In genomic region chr15:61175024-61175423, GRCh38 we compare ENCODE assay signal across 21 cellular contexts. TPM values are rescaled to one million over a fixed set of nuclear protein-coding genes. Genes with fewer than 3 reads are reported as not detected.
A peak's percentile ranks its signal among the peaks of the same experiment; 100 is the strongest.
DNase-seq lines count a peak whose midpoint lies in the region; ATAC-seq and TF ChIP-seq lines count a peak whose summit lies in the region.
"Had no signal": no experiment of that assay in that cellular context is flagged by ENCODE, and none has a peak within 500 bp of the region (broad histone marks: within the 10 kb centered on the region; RNA-seq: fewer than 3 reads in every experiment).

No MANE protein-coding gene starts in this region.

- no peaks in the 10 kb centered on the region for H3K9me2 ChIP-seq in SK-N-SH

- H3K4me1 ChIP-seq in cardiac muscle cell (ENCODE audit: low read depth) (no peaks in the 10 kb centered on the region), SK-N-SH (ENCODE audit: control insufficient read depth in 1 of 2, insufficient read depth in 2 of 2, low read depth in 1 of 2, low read length in 1 of 2) (peaks cover 7% of the 10 kb centered on the region in 2 experiments; a peak in 2 of 4 replicates)
- H3K4me1 ChIP-seq: foreskin keratinocyte had no signal

- no peaks in the 10 kb centered on the region for H3K36me3 Mint-ChIP-seq in immature natural killer cell

- H3K9me3 ChIP-seq in cardiac muscle cell (ENCODE audit: low read depth) = no peaks in the 10 kb centered on the region
- H3K9me3 ChIP-seq in SK-N-SH = no peaks in the 10 kb centered on the region

- peaks cover 34% of the 10 kb centered on the region for H3K27me3 ChIP-seq in cardiac muscle cell
- H3K27me3 ChIP-seq in SK-N-SH (ENCODE audit: insufficient read depth) = no peaks in the 10 kb centered on the region
- H3K27me3 ChIP-seq: foreskin keratinocyte, hepatocyte had no signal

- H3K4me3 ChIP-seq in cardiac muscle cell = no peak overlapping the region
- H3K4me3 ChIP-seq in SK-N-SH (ENCODE audit: low read depth in 2 of 2, low read length in 1 of 2) = no peak overlapping the region
- no peak overlapping the region for H3K4me3 ChIP-seq in fibroblast of villous mesenchyme (ENCODE audit: low read depth, low read length)
- H3K4me3 ChIP-seq: hepatocyte, lung had no signal

- POLR2A ChIA-PET in SK-N-SH (lab: Yijun Ruan, JAX) = interaction anchor here (1.4 kb wide), 1 partner anchor 54 kb away, joined by 3 read pairs; the partner anchor contains the start of gene RORA

- no peaks in the 10 kb centered on the region for H3K79me2 ChIP-seq in SK-N-SH (ENCODE audit: insufficient read depth)
- H3K79me2 ChIP-seq: hepatocyte had no signal

- DNase-seq in cardiac muscle cell (ENCODE audit: low read depth in 1 of 2, low spot score in 1 of 2) (peak; percentile 21 to 55), Right ventricle myocardium superior (no peak), SK-N-SH (no peak), fibroblast of villous mesenchyme (ENCODE audit: low read depth) (peak; percentile 6), immature natural killer cell (no peak), NCI-H82 treated with DMSO at 0.1 percent for 48 hours (lab: John Stamatoyannopoulos, UW; ENCODE audit: unreplicated experiment) (no peak)
- no peak for DNase-seq in activated CD4-positive, alpha-beta T cell treated with anti-CD3 and anti-CD28 coated beads for 4 hours
- DNase-seq in stimulated activated CD4-positive, alpha-beta T cell treated with anti-CD3 and anti-CD28 coated beads, Interleukin-4, amount 100 ng/mL, for 4 hours = no peak
- DNase-seq: 8988T; activated CD4-positive, alpha-beta T cell treated with anti-CD3 and anti-CD28 coated beads, Interleukin-2, amount 10 ng/mL, durations not matched to agents 24 days and 14 days; foreskin keratinocyte; NCI-H187; NCI-H345; nucleus accumbens; RPMI8226; trophoblast cell had no signal

- H3K27ac ChIP-seq in cardiac muscle cell (no peak overlapping the region), SK-N-SH (ENCODE audit: low read depth in 2 of 2, low read length in 1 of 2) (no peak overlapping the region)
- H3K27ac ChIP-seq: C4-2B, foreskin keratinocyte, hepatocyte had no signal

- H3K9me3 Mint-ChIP-seq in immature natural killer cell = no peaks in the 10 kb centered on the region
- H3K9me3 Mint-ChIP-seq: activated CD4-positive, alpha-beta T cell treated with anti-CD3 and anti-CD28 coated beads, Interleukin-2, amount 10 ng/mL, durations not matched to agents 24 days and 14 days; activated T-helper 2 cell treated with anti-CD3 and anti-CD28 coated beads, Interferon-gamma antibody, Interleukin-2, Interleukin-4, amounts not matched to agents 10 μg/mL and 5 μg/mL and 100 μg/mL, durations not matched to agents 14 hours and 24 hours and 36 hours; dendritic cell treated with granulocyte-macrophage colony-stimulating factor and Interleukin-4, amounts not matched to agents 40 ng/mL and 50 ng/mL, for 4 days had no signal

- intact Hi-C loops in Right ventricle myocardium superior (cut with DNase I) = no loop called here

- H3K4me3 Mint-ChIP-seq in immature natural killer cell = no peak overlapping the region
- H3K4me3 Mint-ChIP-seq: activated CD4-positive, alpha-beta T cell treated with anti-CD3 and anti-CD28 coated beads, Interleukin-2, amount 10 ng/mL, durations not matched to agents 24 days and 14 days; dendritic cell treated with granulocyte-macrophage colony-stimulating factor and Interleukin-4, amounts not matched to agents 40 ng/mL and 50 ng/mL, for 4 days had no signal

- no peaks in the 10 kb centered on the region for H3K36me3 ChIP-seq in cardiac muscle cell
- H3K36me3 ChIP-seq in SK-N-SH (replicated peaks in 1 of 2; ENCODE audit: control insufficient read depth in 1 of 2, insufficient read depth in 2 of 2, low read length in 1 of 2) = no peaks in the 10 kb centered on the region

- H3K9ac ChIP-seq in SK-N-SH = no peak overlapping the region

- peaks cover 0 to 12% (median 3%) of the 10 kb centered on the region in 3 donors for H3K27me3 Mint-ChIP-seq in immature natural killer cell (ENCODE audit: low read depth in 3 of 3)

- no peak overlapping the region for H2AFZ ChIP-seq in SK-N-SH (ENCODE audit: low read depth)
- H2AFZ ChIP-seq: hepatocyte had no signal

- H4K20me1 ChIP-seq in SK-N-SH (ENCODE audit: insufficient read depth) = 0 out of 2 replicates have a peak, but pooled peaks cover 5% of the 10 kb centered on the region

- peaks cover 3 to 5% of the 10 kb centered on the region in 2 donors for H3K4me1 Mint-ChIP-seq in immature natural killer cell

- no peaks in the 10 kb centered on the region for H3F3A ChIP-seq in SK-N-SH (replicated peaks; ENCODE audit: insufficient read depth)

- TF ChIP-seq CTCF in cardiac muscle cell (IDR thresholded peaks at IDR 0.05; ENCODE audit: low read depth, low read length) (no peak), SK-N-SH (IDR thresholded peaks at IDR 0.05) (no peak), fibroblast of villous mesenchyme (IDR thresholded peaks at IDR 0.05; ENCODE audit: insufficient read depth, low read depth, low read length) (no peak)

- CTCF ChIA-PET in SK-N-SH (lab: Yijun Ruan, JAX) = interaction anchor here (1.0 to 1.4 kb wide), 5 partner anchors 10 to 659 kb away, joined by 3 to 8 read pairs (median 3); no protein-coding TSS in a partner anchor

- TF ChIP-seq RAD21 in SK-N-SH (IDR thresholded peaks at IDR 0.05; ENCODE audit: low read length) = no peak

- no peak for TF ChIP-seq EP300 in SK-N-SH (IDR thresholded peaks at IDR 0.05; ENCODE audit: borderline replicate concordance in 1 of 2, low read depth in 1 of 2, low read length in 1 of 2)

- H3K4me2 ChIP-seq in SK-N-SH = no peak overlapping the region
- H3K4me2 ChIP-seq: hepatocyte had no signal

- ATAC-seq in Right ventricle myocardium superior (ENCODE audit: poor library complexity) = no peak
- ATAC-seq: foreskin keratinocyte had no signal

- 65% methylated on average over 2 of the region's 2 CpGs for WGBS in SK-N-SH (ENCODE audit: low lambda C conversion rate)

- H3K27ac Mint-ChIP-seq in immature natural killer cell = no peak overlapping the region
- H3K27ac Mint-ChIP-seq: activated CD4-positive, alpha-beta T cell treated with anti-CD3 and anti-CD28 coated beads, Interleukin-2, amount 10 ng/mL, durations not matched to agents 24 days and 14 days; activated T-helper 2 cell treated with anti-CD3 and anti-CD28 coated beads, Interferon-gamma antibody, Interleukin-2, Interleukin-4, amounts not matched to agents 10 μg/mL and 5 μg/mL and 100 μg/mL, durations not matched to agents 14 hours and 24 hours and 36 hours; dendritic cell treated with granulocyte-macrophage colony-stimulating factor and Interleukin-4, amounts not matched to agents 40 ng/mL and 50 ng/mL, for 4 days had no signal

TF ChIP-seq in SK-N-SH, 30 proteins besides CTCF, POLR2A, EP300 and RAD21:
- peak; percentile 93 for TF ChIP-seq REST (IDR thresholded peaks at IDR 0.05; ENCODE audit: low read depth, low read length)
- no peak for TF ChIP-seq RFX5 (IDR thresholded peaks at IDR 0.05; ENCODE audit: low read length)
TF ChIP-seq in SK-N-SH: peak in this region for 1.

RNA-seq across cellular contexts. Expression of gene RORA, which starts 54.1 kb away (rescaled TPM):
- total RNA-seq in cardiac muscle cell = 10.8 and 13.0 TPM in 2 replicates
- polyA plus RNA-seq in cardiac muscle cell = 7.3 and 9.8 TPM in 2 replicates
- total RNA-seq in Right ventricle myocardium superior = 15.1 TPM
- 1.9 and 2.3 TPM in 2 replicates for polyA plus RNA-seq in SK-N-SH (2012; rRNA removed)
- polyA plus RNA-seq in SK-N-SH (2012; cell fraction: cytosol; rRNA removed) = 2.0 and 4.0 TPM in 2 replicates
- polyA plus RNA-seq in SK-N-SH (2012; cell fraction: nucleus; rRNA removed) = 3.6 and 4.3 TPM in 2 replicates
- 6.4 and 7.8 TPM in 2 replicates for total RNA-seq in fibroblast of villous mesenchyme
- polyA plus RNA-seq in immature natural killer cell = 10 to 100 TPM; 45.4 to 79.2 (median 66.1) TPM

Comparison
In these comparisons a context has a peak if more than half of its experiments do, and no peak if none do; other contexts are left out.
1. DNase-seq: peak in cardiac muscle cell (2 of 2) and fibroblast of villous mesenchyme (single experiment); none in Right ventricle myocardium superior (single experiment), SK-N-SH (single experiment), activated CD4-positive, alpha-beta T cell treated with anti-CD3 and anti-CD28 coated beads for 4 hours (0 of 2), immature natural killer cell (0 of 3), NCI-H82 treated with DMSO at 0.1 percent for 48 hours (single experiment) and stimulated activated CD4-positive, alpha-beta T cell treated with anti-CD3 and anti-CD28 coated beads, Interleukin-4, amount 100 ng/mL, for 4 hours (0 of 2).